ENCODE assay signal across 38 cellular contexts in genomic region chr2:163459986-163460385, GRCh38.
"Had no signal": no experiment of that assay in that cellular context is flagged by ENCODE, and none has a peak within 500 bp of the region (broad histone marks: within the 10 kb centered on the region; RNA-seq: fewer than 3 reads in every experiment).

No MANE protein-coding gene starts in this region.

- DNase-seq: activated effector memory CD4-positive, alpha-beta T cell treated with anti-CD3 and anti-CD28 coated beads, Interleukin-2, amount 50 U/mL, for 16 hours; activated effector memory CD4-positive, alpha-beta T cell treated with Interleukin-2 at 50 U/mL for 16 hours; activated gamma-delta T cell; activated gamma-delta T cell treated with Interleukin-2 at 50 U/mL for 16 hours; activated naive CD4-positive, alpha-beta T cell; activated naive CD4-positive, alpha-beta T cell treated with anti-CD3 and anti-CD28 coated beads for 36 hours; activated naive CD4-positive, alpha-beta T cell treated with anti-CD3 and anti-CD28 coated beads, Interleukin-2, amount 10 ng/mL, durations not matched to agents 7 days and 5 days; activated naive CD4-positive, alpha-beta T cell treated with anti-CD3 and anti-CD28 coated beads, Interleukin-2, amount 50 U/mL, for 16 hours; activated naive CD4-positive, alpha-beta T cell treated with Interleukin-2 at 50 U/mL for 16 hours; activated naive CD8-positive, alpha-beta T cell treated with anti-CD3 and anti-CD28 coated beads for 36 hours; activated naive CD8-positive, alpha-beta T cell treated with anti-CD3 and anti-CD28 coated beads, Interleukin-2, amount 10 ng/mL, durations not matched to agents 7 days and 5 days; activated naive CD8-positive, alpha-beta T cell treated with anti-CD3 and anti-CD28 coated beads, Interleukin-2, amount 50 U/mL, for 24 hours; activated T-cell treated with anti-CD3 and anti-CD28 coated beads, Interleukin-2, amount 50 U/mL, for 1 hour; activated T-cell treated with anti-CD3 and anti-CD28 coated beads, Interleukin-2, amount 50 U/mL, for 24 hours; activated T-cell treated with anti-CD3 and anti-CD28 coated beads, Interleukin-2, amount 50 U/mL, for 4 hours; activated T-cell treated with anti-CD3 and anti-CD28 coated beads, Interleukin-2, amount 50 U/mL, for 48 hours; activated T-cell treated with anti-CD3 and anti-CD28 coated beads, Interleukin-2, amount 50 U/mL, for 72 hours; adrenal gland; amniotic stem cell; amygdala; anterior cingulate cortex; aorta; body of pancreas; brain microvascular endothelial cell; caudate nucleus; central memory CD4-positive, alpha-beta T cell; cerebellar nuclear complex had no signal

- H3K36me3 ChIP-seq: adrenal gland, ascending aorta, brain microvascular endothelial cell, breast epithelium, cardiac muscle cell had no signal

- H3K4me3 Mint-ChIP-seq: activated naive CD4-positive, alpha-beta T cell treated with anti-CD3 and anti-CD28 coated beads for 36 hours; activated naive CD4-positive, alpha-beta T cell treated with anti-CD3 and anti-CD28 coated beads, Interleukin-2, amount 10 ng/mL, durations not matched to agents 7 days and 5 days; activated naive CD4-positive, alpha-beta T cell treated with anti-CD3 and anti-CD28 coated beads, Interleukin-2, amount 50 U/mL, for 24 hours; activated naive CD8-positive, alpha-beta T cell; activated naive CD8-positive, alpha-beta T cell treated with anti-CD3 and anti-CD28 coated beads for 36 hours; activated naive CD8-positive, alpha-beta T cell treated with anti-CD3 and anti-CD28 coated beads, Interleukin-2, amount 10 ng/mL, durations not matched to agents 7 days and 5 days; activated naive CD8-positive, alpha-beta T cell treated with anti-CD3 and anti-CD28 coated beads, Interleukin-2, amount 50 U/mL, for 24 hours; activated T-cell treated with anti-CD3 and anti-CD28 coated beads, Interleukin-2, amount 50 U/mL, for 24 hours; activated T-cell treated with anti-CD3 and anti-CD28 coated beads, Interleukin-2, amount 50 U/mL, for 4 hours; activated T-cell treated with anti-CD3 and anti-CD28 coated beads, Interleukin-2, amount 50 U/mL, for 72 hours; activated T-helper 1 cell treated with anti-CD3 and anti-CD28 coated beads, Interleukin-12 subunit alpha, Interleukin-12 subunit beta, Interleukin-2, Interleukin-4 antibody, amounts not matched to agents 30 ng/mL and 10 ng/mL and 1 ng/mL, durations not matched to agents 14 hours and 24 hours and 36 hours; activated T-helper 17 cell treated with anti-CD3 and anti-CD28 coated beads, Interleukin-2, amount 50 U/mL, for 72 hours; brain; central memory CD8-positive, alpha-beta T cell had no signal

- H3K27me3 Mint-ChIP-seq: activated naive CD4-positive, alpha-beta T cell treated with anti-CD3 and anti-CD28 coated beads, Interleukin-2, amount 10 ng/mL, durations not matched to agents 7 days and 5 days; activated naive CD4-positive, alpha-beta T cell treated with anti-CD3 and anti-CD28 coated beads, Interleukin-2, amount 50 U/mL, for 24 hours; activated naive CD8-positive, alpha-beta T cell; activated naive CD8-positive, alpha-beta T cell treated with anti-CD3 and anti-CD28 coated beads for 36 hours; activated naive CD8-positive, alpha-beta T cell treated with anti-CD3 and anti-CD28 coated beads, Interleukin-2, amount 10 ng/mL, durations not matched to agents 7 days and 5 days; activated naive CD8-positive, alpha-beta T cell treated with anti-CD3 and anti-CD28 coated beads, Interleukin-2, amount 50 U/mL, for 24 hours; activated T-cell treated with anti-CD3 and anti-CD28 coated beads, Interleukin-2, amount 50 U/mL, for 24 hours; activated T-helper 17 cell treated with anti-CD3 and anti-CD28 coated beads, Interleukin-2, amount 50 U/mL, for 72 hours; central memory CD8-positive, alpha-beta T cell had no signal

- H3K9me3 Mint-ChIP-seq: activated naive CD4-positive, alpha-beta T cell treated with anti-CD3 and anti-CD28 coated beads, Interleukin-2, amount 10 ng/mL, durations not matched to agents 7 days and 5 days; activated naive CD4-positive, alpha-beta T cell treated with anti-CD3 and anti-CD28 coated beads, Interleukin-2, amount 50 U/mL, for 24 hours; activated naive CD8-positive, alpha-beta T cell treated with anti-CD3 and anti-CD28 coated beads for 36 hours; activated naive CD8-positive, alpha-beta T cell treated with anti-CD3 and anti-CD28 coated beads, Interleukin-2, amount 10 ng/mL, durations not matched to agents 7 days and 5 days; activated T-cell treated with anti-CD3 and anti-CD28 coated beads, Interleukin-2, amount 50 U/mL, for 24 hours; activated T-cell treated with anti-CD3 and anti-CD28 coated beads, Interleukin-2, amount 50 U/mL, for 4 hours; activated T-helper 1 cell treated with anti-CD3 and anti-CD28 coated beads, Interleukin-12 subunit alpha, Interleukin-12 subunit beta, Interleukin-2, Interleukin-4 antibody, amounts not matched to agents 30 ng/mL and 10 ng/mL and 1 ng/mL, durations not matched to agents 14 hours and 24 hours and 36 hours; activated T-helper 2 cell treated with anti-CD3 and anti-CD28 coated beads, Interferon-gamma antibody, Interleukin-2, Interleukin-4, amounts not matched to agents 10 μg/mL and 5 μg/mL and 100 μg/mL, durations not matched to agents 14 hours and 24 hours and 36 hours; brain had no signal

- H3K4me1 Mint-ChIP-seq: activated naive CD4-positive, alpha-beta T cell treated with anti-CD3 and anti-CD28 coated beads, Interleukin-2, amount 10 ng/mL, durations not matched to agents 7 days and 5 days; activated naive CD4-positive, alpha-beta T cell treated with anti-CD3 and anti-CD28 coated beads, Interleukin-2, amount 50 U/mL, for 24 hours; activated naive CD8-positive, alpha-beta T cell treated with anti-CD3 and anti-CD28 coated beads for 36 hours; activated naive CD8-positive, alpha-beta T cell treated with anti-CD3 and anti-CD28 coated beads, Interleukin-2, amount 10 ng/mL, durations not matched to agents 7 days and 5 days; activated naive CD8-positive, alpha-beta T cell treated with anti-CD3 and anti-CD28 coated beads, Interleukin-2, amount 50 U/mL, for 24 hours; activated T-helper 17 cell treated with anti-CD3 and anti-CD28 coated beads, Interleukin-2, amount 50 U/mL, for 72 hours; central memory CD8-positive, alpha-beta T cell had no signal

- H3K36me3 Mint-ChIP-seq: activated naive CD4-positive, alpha-beta T cell treated with anti-CD3 and anti-CD28 coated beads, Interleukin-2, amount 10 ng/mL, durations not matched to agents 7 days and 5 days; activated naive CD4-positive, alpha-beta T cell treated with anti-CD3 and anti-CD28 coated beads, Interleukin-2, amount 50 U/mL, for 24 hours; activated naive CD4-positive, alpha-beta T cell treated with anti-CD3 and anti-CD28 coated beads, Interleukin-2, amount 50 U/mL, for 72 hours; activated naive CD8-positive, alpha-beta T cell; activated naive CD8-positive, alpha-beta T cell treated with anti-CD3 and anti-CD28 coated beads for 36 hours; activated naive CD8-positive, alpha-beta T cell treated with anti-CD3 and anti-CD28 coated beads, Interleukin-2, amount 10 ng/mL, durations not matched to agents 7 days and 5 days; brain had no signal

- H3K4me1 ChIP-seq: adrenal gland, ascending aorta, breast epithelium had no signal

- H3K27me3 ChIP-seq: adrenal gland, ascending aorta, body of pancreas, brain microvascular endothelial cell, breast epithelium, cardiac muscle cell had no signal

- H3K27ac Mint-ChIP-seq: activated naive CD4-positive, alpha-beta T cell treated with anti-CD3 and anti-CD28 coated beads for 36 hours; activated naive CD4-positive, alpha-beta T cell treated with anti-CD3 and anti-CD28 coated beads, Interleukin-2, amount 10 ng/mL, durations not matched to agents 7 days and 5 days; activated naive CD4-positive, alpha-beta T cell treated with anti-CD3 and anti-CD28 coated beads, Interleukin-2, amount 50 U/mL, for 24 hours; activated naive CD4-positive, alpha-beta T cell treated with anti-CD3 and anti-CD28 coated beads, Interleukin-2, amount 50 U/mL, for 72 hours; activated naive CD8-positive, alpha-beta T cell; activated naive CD8-positive, alpha-beta T cell treated with anti-CD3 and anti-CD28 coated beads for 36 hours; activated naive CD8-positive, alpha-beta T cell treated with anti-CD3 and anti-CD28 coated beads, Interleukin-2, amount 10 ng/mL, durations not matched to agents 7 days and 5 days; activated naive CD8-positive, alpha-beta T cell treated with anti-CD3 and anti-CD28 coated beads, Interleukin-2, amount 50 U/mL, for 24 hours; activated T-cell treated with anti-CD3 and anti-CD28 coated beads, Interleukin-2, amount 50 U/mL, for 24 hours; activated T-cell treated with anti-CD3 and anti-CD28 coated beads, Interleukin-2, amount 50 U/mL, for 72 hours; activated T-helper 1 cell treated with anti-CD3 and anti-CD28 coated beads, Interleukin-12 subunit alpha, Interleukin-12 subunit beta, Interleukin-2, Interleukin-4 antibody, amounts not matched to agents 30 ng/mL and 10 ng/mL and 1 ng/mL, durations not matched to agents 14 hours and 24 hours and 36 hours; activated T-helper 17 cell treated with anti-CD3 and anti-CD28 coated beads, Interleukin-2, amount 50 U/mL, for 72 hours; activated T-helper 2 cell treated with anti-CD3 and anti-CD28 coated beads, Interferon-gamma antibody, Interleukin-2, Interleukin-4, amounts not matched to agents 10 μg/mL and 5 μg/mL and 100 μg/mL, durations not matched to agents 14 hours and 24 hours and 36 hours; brain had no signal

- H3K9me3 ChIP-seq: adrenal gland, ascending aorta, body of pancreas, breast epithelium had no signal

- H3K27ac ChIP-seq: adrenal gland, ascending aorta, body of pancreas, brain microvascular endothelial cell, breast epithelium, cardiac muscle cell had no signal

- ATAC-seq: activated naive CD4-positive, alpha-beta T cell treated with anti-CD3 and anti-CD28 coated beads, Interleukin-2, amount 50 U/mL, for 72 hours; activated naive CD8-positive, alpha-beta T cell treated with anti-CD3 and anti-CD28 coated beads, Interleukin-2, amount 50 U/mL, for 24 hours; activated T-cell treated with anti-CD3 and anti-CD28 coated beads, Interleukin-2, amount 50 U/mL, for 4 hours; activated T-cell treated with anti-CD3 and anti-CD28 coated beads, Interleukin-2, amount 50 U/mL, for 72 hours; activated T-helper 17 cell treated with anti-CD3 and anti-CD28 coated beads, Interleukin-2, amount 50 U/mL, for 72 hours; body of pancreas had no signal

- H3K4me3 ChIP-seq: adrenal gland, ascending aorta, body of pancreas, breast epithelium, cardiac muscle cell had no signal
